Comparison of ENCODE assay signal across 8 cellular contexts in genomic region chr1:151197863-151198253, GRCh38. TPM values are rescaled to one million over a fixed set of nuclear protein-coding genes. Genes with fewer than 3 reads are reported as not detected.
DNase-seq lines count a peak whose midpoint lies in the region; ATAC-seq, FAIRE-seq and TF ChIP-seq lines count a peak whose summit lies in the region.

No MANE protein-coding gene starts in this region.

- peaks cover 32% of the 10 kb centered on the region for H3K36me3 Mint-ChIP-seq in activated T-helper 2 cell treated with anti-CD3 and anti-CD28 coated beads, Interferon-gamma antibody, Interleukin-2, Interleukin-4, amounts not matched to agents 10 μg/mL and 5 μg/mL and 100 μg/mL, durations not matched to agents 14 hours and 24 hours and 36 hours (ENCODE audit: low read depth)

- DNase-seq in right atrium auricular region (ENCODE audit: low spot score) (no peak), left cardiac atrium (no peak), kidney (no peak), thyroid gland (no peak), GM20000 (ENCODE audit: low spot score) (no peak), activated gamma-delta T cell (lab: John Stamatoyannopoulos, UW) (no peak)
- DNase-seq in activated T-helper 2 cell treated with anti-CD3 and anti-CD28 coated beads, Interferon-gamma antibody, Interleukin-2, Interleukin-4, amounts not matched to agents 10 μg/mL and 5 μg/mL and 100 μg/mL, durations not matched to agents 14 hours and 24 hours and 36 hours (ENCODE audit: low spot score), result no peak

- H3K4me1 ChIP-seq in right atrium auricular region (peaks cover 0 to 43% of the 10 kb centered on the region in 2 donors), kidney (ENCODE audit: control insufficient read depth in 1 of 2, insufficient read depth in 1 of 2, low read depth in 1 of 2, low read length in 2 of 2) (peaks cover 6 to 12% of the 10 kb centered on the region in 2 donors), thyroid gland (peaks cover 17 to 33% of the 10 kb centered on the region in 2 donors)

- peak overlapping the region; percentile 55 to 98 for H3K9ac ChIP-seq in kidney (ENCODE audit: low read length in 2 of 2)

- H3K4me1 Mint-ChIP-seq in activated T-helper 2 cell treated with anti-CD3 and anti-CD28 coated beads, Interferon-gamma antibody, Interleukin-2, Interleukin-4, amounts not matched to agents 10 μg/mL and 5 μg/mL and 100 μg/mL, durations not matched to agents 14 hours and 24 hours and 36 hours (ENCODE audit: low read depth), result peaks cover 28% of the 10 kb centered on the region

- no peak for FAIRE-seq in kidney (lab: Jason Lieb, UNC)

- peak overlapping the region; percentile 93 for H3K27ac Mint-ChIP-seq in activated T-helper 2 cell treated with anti-CD3 and anti-CD28 coated beads, Interferon-gamma antibody, Interleukin-2, Interleukin-4, amounts not matched to agents 10 μg/mL and 5 μg/mL and 100 μg/mL, durations not matched to agents 14 hours and 24 hours and 36 hours

- intact Hi-C loops in left cardiac atrium (cut with DNase I), result loop anchor here (2.0 to 10.0 kb wide), 3 partner anchors 54 to 147 kb away; partner anchors contain the start of genes PSMD4 (in 1 of the 2) and RFX5 (in 1 of the 2)
- intact Hi-C loops in activated T-helper 2 cell treated with anti-CD3 and anti-CD28 coated beads, Interferon-gamma antibody, Interleukin-2, Interleukin-4, amounts not matched to agents 10 μg/mL and 5 μg/mL and 100 μg/mL, durations not matched to agents 14 hours and 24 hours and 36 hours (cut with micrococcal nuclease), result loop anchor here (1.0 to 5.0 kb wide), 5 partner anchors 8 to 149 kb away; partner anchors contain the start of genes LYSMD1, RFX5, TNFAIP8L2 and VPS72
- intact Hi-C loops in kidney (cut with DNase I), result no loop called here
- intact Hi-C loops in thyroid gland (cut with DNase I), result loop anchor here (5.0 kb wide), 1 partner anchor 54 kb away; the partner anchor contains the start of gene PSMD4

- H3K27me3 Mint-ChIP-seq in activated T-helper 2 cell treated with anti-CD3 and anti-CD28 coated beads, Interferon-gamma antibody, Interleukin-2, Interleukin-4, amounts not matched to agents 10 μg/mL and 5 μg/mL and 100 μg/mL, durations not matched to agents 14 hours and 24 hours and 36 hours (ENCODE audit: low read depth), result peaks cover 3% of the 10 kb centered on the region

- H3K4me3 ChIP-seq in right atrium auricular region (peak overlapping the region; percentile 87), kidney (ENCODE audit: low read length in 2 of 2) (peak overlapping the region; percentile 93 to 98), thyroid gland (replicated peaks in 1 of 3) (peak overlapping the region in 1 of 3 donors; percentile 89)

- no peaks in the 10 kb centered on the region for H3K9me3 ChIP-seq in right atrium auricular region
- H3K9me3 ChIP-seq in kidney (ENCODE audit: control insufficient read depth in 1 of 2, low read length in 2 of 2), result no peaks in the 10 kb centered on the region
- no peaks in the 10 kb centered on the region for H3K9me3 ChIP-seq in thyroid gland

- peak overlapping the region; percentile 99 for H3K4me3 Mint-ChIP-seq in activated T-helper 2 cell treated with anti-CD3 and anti-CD28 coated beads, Interferon-gamma antibody, Interleukin-2, Interleukin-4, amounts not matched to agents 10 μg/mL and 5 μg/mL and 100 μg/mL, durations not matched to agents 14 hours and 24 hours and 36 hours (ENCODE audit: low read depth)

- ATAC-seq in left cardiac atrium (no peak), HG03095 (IDR thresholded peaks at IDR 0.05; ENCODE audit: unreplicated experiment) (no peak)

- TF ChIP-seq CTCF in right atrium auricular region (IDR thresholded peaks at IDR 0.05), result no peak
- no peak for TF ChIP-seq CTCF in kidney (IDR thresholded peaks at IDR 0.05; ENCODE audit: borderline replicate concordance, extremely low read depth, insufficient read depth)
- no peak for TF ChIP-seq CTCF in thyroid gland (IDR thresholded peaks at IDR 0.05)
- no peak for TF ChIP-seq CTCF in GM20000 (IDR thresholded peaks at IDR 0.05; ENCODE audit: extremely low read depth, missing control alignments)

- H3K9me3 Mint-ChIP-seq in activated T-helper 2 cell treated with anti-CD3 and anti-CD28 coated beads, Interferon-gamma antibody, Interleukin-2, Interleukin-4, amounts not matched to agents 10 μg/mL and 5 μg/mL and 100 μg/mL, durations not matched to agents 14 hours and 24 hours and 36 hours, result no peaks in the 10 kb centered on the region

- no peak for TF ChIP-seq POLR2A in thyroid gland (IDR thresholded peaks at IDR 0.05)

- peak overlapping the region; percentile 94 for H3K27ac ChIP-seq in right atrium auricular region
- H3K27ac ChIP-seq in kidney (ENCODE audit: low read depth in 2 of 2, low read length in 2 of 2), result peak overlapping the region; percentile 92 to 96
- peak overlapping the region; percentile 20 to 93 (median 92) for H3K27ac ChIP-seq in thyroid gland

- H3K36me3 ChIP-seq in right atrium auricular region (peaks cover 8% of the 10 kb centered on the region), kidney (ENCODE audit: control insufficient read depth in 1 of 2, insufficient read depth in 2 of 2, low read length in 2 of 2) (peaks cover under 1 to 3% of the 10 kb centered on the region in 2 donors), thyroid gland (peaks cover 0 to 6% of the 10 kb centered on the region in 2 donors)

- H3K27me3 ChIP-seq in right atrium auricular region, result no peaks in the 10 kb centered on the region
- H3K27me3 ChIP-seq in thyroid gland, result no peaks in the 10 kb centered on the region

- 15 to 20% methylated on average over 10 of the region's 10 CpGs for WGBS in thyroid gland, 2 donors

RNA-seq across cellular contexts. Expression of gene PIP5K1A, which starts 0.5 kb away (rescaled TPM):
- total RNA-seq in right atrium auricular region, result 10 to 100 TPM; 35.6 to 41.8 TPM
- 10 to 100 TPM; 34.7 to 46.9 TPM for total RNA-seq in left cardiac atrium
- 82.2 and 83.9 TPM in 2 replicates for total RNA-seq in activated T-helper 2 cell treated with anti-CD3 and anti-CD28 coated beads, Interferon-gamma antibody, Interleukin-2, Interleukin-4, amounts not matched to agents 10 μg/mL and 5 μg/mL and 100 μg/mL, durations not matched to agents 14 hours and 24 hours and 36 hours
- total RNA-seq in kidney, result 49.0 TPM
- 15.5 TPM for polyA plus RNA-seq in kidney (ENCODE audit: insufficient read depth, low read depth, low replicate concordance)
- 10 to 100 TPM; 53.4 to 74.5 (median 57.8) TPM for total RNA-seq in thyroid gland

RNA-seq across cellular contexts. Expression of gene VPS72, which starts 7.9 kb away (rescaled TPM):
- total RNA-seq in right atrium auricular region, result 10 to 100 TPM; 23.4 to 32.1 TPM
- 10 to 100 TPM; 38.3 to 48.4 TPM for total RNA-seq in left cardiac atrium
- 80.7 and 84.5 TPM in 2 replicates for total RNA-seq in activated T-helper 2 cell treated with anti-CD3 and anti-CD28 coated beads, Interferon-gamma antibody, Interleukin-2, Interleukin-4, amounts not matched to agents 10 μg/mL and 5 μg/mL and 100 μg/mL, durations not matched to agents 14 hours and 24 hours and 36 hours
- 52.6 TPM for total RNA-seq in kidney
- polyA plus RNA-seq in kidney (ENCODE audit: insufficient read depth, low read depth, low replicate concordance), result 38.2 TPM
- 10 to 100 TPM; 36.9 to 47.5 (median 39.9) TPM for total RNA-seq in thyroid gland

RNA-seq across cellular contexts. Expression of gene TMOD4, which starts 22.1 kb away (rescaled TPM):
- total RNA-seq in right atrium auricular region (not detected), left cardiac atrium (not detected), kidney (0.66 TPM), thyroid gland (not detected)
- total RNA-seq in activated T-helper 2 cell treated with anti-CD3 and anti-CD28 coated beads, Interferon-gamma antibody, Interleukin-2, Interleukin-4, amounts not matched to agents 10 μg/mL and 5 μg/mL and 100 μg/mL, durations not matched to agents 14 hours and 24 hours and 36 hours, result 1.0 TPM in 1 of 2 replicates, not detected in the other
- polyA plus RNA-seq in kidney (ENCODE audit: insufficient read depth, low read depth, low replicate concordance), result 0.65 TPM

RNA-seq across cellular contexts. Expression of gene SCNM1, which starts 31.9 kb away (rescaled TPM):
- total RNA-seq in right atrium auricular region (10 to 100 TPM; 14.4 to 14.7 TPM), left cardiac atrium (10 to 100 TPM; 19.4 to 20.9 TPM), kidney (33.4 TPM), thyroid gland (10 to 100 TPM; 13.2 to 44.5 (median 24.5) TPM)
- total RNA-seq in activated T-helper 2 cell treated with anti-CD3 and anti-CD28 coated beads, Interferon-gamma antibody, Interleukin-2, Interleukin-4, amounts not matched to agents 10 μg/mL and 5 μg/mL and 100 μg/mL, durations not matched to agents 14 hours and 24 hours and 36 hours, result 82.4 and 89.1 TPM in 2 replicates
- 57.7 TPM for polyA plus RNA-seq in kidney (ENCODE audit: insufficient read depth, low read depth, low replicate concordance)

RNA-seq across cellular contexts. Expression of gene LYSMD1, which starts 32.2 kb away (rescaled TPM):
- total RNA-seq in right atrium auricular region, result 10 to 100 TPM; 14.6 to 16.1 TPM
- total RNA-seq in left cardiac atrium, result 10 to 100 TPM in 1 of 2 donors, 1 to 10 TPM in 1; 9.7 to 10.3 TPM
- total RNA-seq in activated T-helper 2 cell treated with anti-CD3 and anti-CD28 coated beads, Interferon-gamma antibody, Interleukin-2, Interleukin-4, amounts not matched to agents 10 μg/mL and 5 μg/mL and 100 μg/mL, durations not matched to agents 14 hours and 24 hours and 36 hours, result 3.6 and 4.9 TPM in 2 replicates
- 7.9 TPM for total RNA-seq in kidney
- 9.1 TPM for polyA plus RNA-seq in kidney (ENCODE audit: insufficient read depth, low read depth, low replicate concordance)
- total RNA-seq in thyroid gland, result 10 to 100 TPM; 13.4 to 19.7 (median 15.7) TPM
